In the genomic region with DNA sequence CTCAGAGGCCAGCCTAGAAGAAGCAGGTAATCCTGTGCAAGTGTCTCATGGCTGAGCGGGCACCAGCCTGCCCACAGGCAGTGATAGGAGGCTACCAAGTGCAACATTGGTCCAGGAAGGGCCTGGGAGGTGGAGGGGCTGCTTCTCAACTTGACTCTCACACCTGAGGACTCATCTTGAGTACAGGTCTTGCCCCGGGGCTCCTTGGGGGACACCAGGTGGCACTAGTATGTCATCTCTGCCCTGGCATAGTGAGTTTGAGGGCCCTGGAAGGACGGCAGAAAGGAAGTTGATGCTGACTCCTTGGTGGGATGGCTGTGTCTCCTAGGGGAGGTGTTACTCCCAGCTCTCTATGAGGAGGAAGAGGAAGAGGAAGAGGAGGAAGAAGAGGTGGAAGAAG, we compare ENCODE assay signal across 13 cellular contexts. TPM values are rescaled to one million over a fixed set of nuclear protein-coding genes. Genes with fewer than 3 reads are reported as not detected.
DNase-seq lines count a peak whose midpoint lies in the region; ATAC-seq and TF ChIP-seq lines count a peak whose summit lies in the region.
"Had no signal": no experiment of that assay in that cellular context is flagged by ENCODE, and none has a peak within 500 bp of the region (broad histone marks: within the 10 kb centered on the region; RNA-seq: fewer than 3 reads in every experiment).

No MANE protein-coding gene starts in this region.

- H3K4me1 Mint-ChIP-seq in endodermal cell = peaks cover 7% of the 10 kb centered on the region

- H3K9me3 Mint-ChIP-seq in endodermal cell = no peaks in the 10 kb centered on the region
- H3K9me3 Mint-ChIP-seq: naive thymus-derived CD4-positive, alpha-beta T cell; stimulated activated naive B cell treated with anti-CD40 and anti-IgM and Interleukin-4, amounts not matched to agents 10 μg/mL and 1 μg/mL and 100 μg/mL, for 72 hours had no signal

- H3K27me3 Mint-ChIP-seq in endodermal cell (ENCODE audit: insufficient read depth) = peaks cover 16% of the 10 kb centered on the region
- H3K27me3 Mint-ChIP-seq: stimulated activated naive B cell treated with anti-CD40 and anti-IgM and Interleukin-4, amounts not matched to agents 10 μg/mL and 1 μg/mL and 100 μg/mL, for 72 hours had no signal

- H3K36me3 Mint-ChIP-seq in endodermal cell (ENCODE audit: low read depth) = peaks cover 30% of the 10 kb centered on the region

- 89 to 90% methylated on average over 3 of the region's 3 CpGs for WGBS in endodermal cell (ENCODE audit: insufficient coverage in 1 of 2, insufficient read length in 1 of 2), 2 experiments

- ATAC-seq in GM21786 (IDR thresholded peaks at IDR 0.05; ENCODE audit: unreplicated experiment) = no peak
- ATAC-seq: naive thymus-derived CD4-positive, alpha-beta T cell had no signal

- no peak overlapping the region for H3K4me3 Mint-ChIP-seq in endodermal cell
- H3K4me3 Mint-ChIP-seq: stimulated activated naive B cell treated with anti-CD40 and anti-IgM and Interleukin-4, amounts not matched to agents 10 μg/mL and 1 μg/mL and 100 μg/mL, for 72 hours had no signal

- peak; percentile 35 for TF ChIP-seq CTCF in endodermal cell (conservative IDR thresholded peaks at IDR 0.05)

- H3K9ac ChIP-seq in endodermal cell (ENCODE audit: extremely low read depth, low read length, poor library complexity, severe bottlenecking) = no peak overlapping the region

- no peak overlapping the region for H3K27ac ChIP-seq in endodermal cell (ENCODE audit: low read depth, low read length)
- H3K27ac ChIP-seq: epithelial cell of prostate had no signal

- no peaks in the 10 kb centered on the region for H3K4me1 ChIP-seq in endodermal cell (ENCODE audit: control insufficient read depth, insufficient read depth, low read length)

- no peaks in the 10 kb centered on the region for H3K36me3 ChIP-seq in endodermal cell (ENCODE audit: control insufficient read depth, insufficient read depth, low read length)

- peak; percentile 29 for DNase-seq in stimulated activated CD4-positive, alpha-beta T cell treated with anti-CD3 and anti-CD28 coated beads, Interleukin-15, amount 100 ng/mL, for 24 hours
- no peak for DNase-seq in stimulated activated CD4-positive, alpha-beta T cell treated with anti-CD3 and anti-CD28 coated beads, Interleukin-4, amount 100 ng/mL, for 24 hours
- peak; percentile 36 for DNase-seq in NAMALWA (ENCODE audit: low spot score)
- DNase-seq in endodermal cell = no peak
- DNase-seq in hepatic stellate cell (ENCODE audit: low spot score) = no peak
- no peak for DNase-seq in NOMO-1 treated with dmso at 0.1 percent for 144 hours (lab: John Stamatoyannopoulos, UW; ENCODE audit: unreplicated experiment)
- DNase-seq in NCI-H510A treated with DMSO at 0.1 percent for 48 hours (lab: John Stamatoyannopoulos, UW) = no peak
- DNase-seq: stimulated activated naive B cell treated with anti-CD40 and anti-IgM and Interleukin-4, amounts not matched to agents 10 μg/mL and 1 μg/mL and 100 μg/mL, for 72 hours; SW 1271 had no signal

- H3K4me3 ChIP-seq in endodermal cell (ENCODE audit: low read length) = no peak overlapping the region

- peaks cover 20% of the 10 kb centered on the region for H3K27me3 ChIP-seq in endodermal cell (ENCODE audit: control insufficient read depth, insufficient read depth, low read length, poor library complexity, severe bottlenecking)

- no peak overlapping the region for H3K27ac Mint-ChIP-seq in endodermal cell
- H3K27ac Mint-ChIP-seq: stimulated activated naive B cell treated with anti-CD40 and anti-IgM and Interleukin-4, amounts not matched to agents 10 μg/mL and 1 μg/mL and 100 μg/mL, for 72 hours had no signal

- no peaks in the 10 kb centered on the region for H3K9me3 ChIP-seq in endodermal cell (ENCODE audit: control insufficient read depth, low read length)

RNA-seq across cellular contexts. Expression of a gene that starts 2.3 kb away (rescaled TPM):
- total RNA-seq in endodermal cell = 10 to 100 TPM; 46.0 to 51.2 TPM
- 53.3 TPM for polyA plus RNA-seq in endodermal cell (2013, experiment 1 of 2)
- 41.1 TPM for polyA plus RNA-seq in endodermal cell (2013, experiment 2 of 2)

RNA-seq across cellular contexts. Expression of a gene that starts 18.4 kb away (rescaled TPM):
- not detected for total RNA-seq in endodermal cell
- polyA plus RNA-seq in endodermal cell (2013, experiment 1 of 2) = not detected
- polyA plus RNA-seq in endodermal cell (2013, experiment 2 of 2) = 0.25 TPM
- total RNA-seq: HT1080; naive thymus-derived CD4-positive, alpha-beta T cell had no signal
- polyA plus RNA-seq: naive thymus-derived CD4-positive, alpha-beta T cell had no signal

RNA-seq across cellular contexts. Expression of a gene that starts 36.2 kb away (rescaled TPM):
- total RNA-seq in endodermal cell = 10 to 100 TPM in 1 of 2 donors, 1 to 10 TPM in 1; 6.6 to 11.5 TPM
- 25.3 TPM for polyA plus RNA-seq in endodermal cell (2013, experiment 1 of 2)
- 28.7 TPM for polyA plus RNA-seq in endodermal cell (2013, experiment 2 of 2)
- polyA plus RNA-seq: naive thymus-derived CD4-positive, alpha-beta T cell had no signal

RNA-seq across cellular contexts. Expression of a gene that starts 54.9 kb away (rescaled TPM):
- 100 to 1,000 TPM; 160 to 186 TPM for total RNA-seq in endodermal cell
- polyA plus RNA-seq in endodermal cell (2013, experiment 1 of 2) = 189 TPM
- 189 TPM for polyA plus RNA-seq in endodermal cell (2013, experiment 2 of 2)

Comparison
In these comparisons a context has a peak if more than half of its experiments do, and no peak if none do; other contexts are left out.
1. DNase-seq: peak in stimulated activated CD4-positive, alpha-beta T cell treated with anti-CD3 and anti-CD28 coated beads, Interleukin-15, amount 100 ng/mL, for 24 hours (single experiment) and NAMALWA (single experiment); none in stimulated activated CD4-positive, alpha-beta T cell treated with anti-CD3 and anti-CD28 coated beads, Interleukin-4, amount 100 ng/mL, for 24 hours (single experiment), endodermal cell (single experiment), hepatic stellate cell (single experiment), NOMO-1 treated with dmso at 0.1 percent for 144 hours (single experiment) and NCI-H510A treated with DMSO at 0.1 percent for 48 hours (single experiment).